Comparison of ENCODE assay signal across 18 cellular contexts in the genomic region with DNA sequence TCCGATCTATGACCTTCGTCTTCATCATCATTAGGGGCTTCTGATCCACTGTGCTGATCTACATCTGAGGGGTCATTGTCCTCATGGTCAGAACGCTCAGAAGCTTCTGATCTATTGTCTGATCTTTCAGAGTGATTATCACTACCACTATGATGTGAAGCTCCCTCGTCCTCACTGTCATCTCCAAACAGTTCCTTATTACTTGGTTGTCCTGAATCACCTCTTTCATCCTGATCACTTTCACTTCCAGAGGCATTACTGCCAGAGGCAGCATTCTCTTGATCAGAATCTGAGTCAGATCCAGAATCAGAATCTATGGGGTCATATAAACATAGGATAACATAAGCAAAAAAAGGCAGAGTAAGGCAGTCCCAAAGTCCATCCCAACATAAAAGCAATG. TPM values are rescaled to one million over a fixed set of nuclear protein-coding genes. Genes with fewer than 3 reads are reported as not detected.
A peak's percentile ranks its signal among the peaks of the same experiment; 100 is the strongest.
DNase-seq lines count a peak whose midpoint lies in the region; ATAC-seq, FAIRE-seq and TF ChIP-seq lines count a peak whose summit lies in the region.
"Had no signal": no experiment of that assay in that cellular context is flagged by ENCODE, and none has a peak within 500 bp of the region (broad histone marks: within the 10 kb centered on the region; RNA-seq: fewer than 3 reads in every experiment).

No MANE protein-coding gene starts in this region.

- H3K4me1 Mint-ChIP-seq in activated CD4-positive, alpha-beta T cell treated with anti-CD3 and anti-CD28 coated beads, Interleukin-2, amount 10 ng/mL, durations not matched to agents 24 days and 14 days = peaks cover 26% of the 10 kb centered on the region
- peaks cover 11% of the 10 kb centered on the region for H3K4me1 Mint-ChIP-seq in MCF 10A (ENCODE audit: insufficient read depth, unreplicated experiment)
- H3K4me1 Mint-ChIP-seq in stimulated activated effector memory CD8-positive, alpha-beta T cell treated with anti-CD3 and anti-CD28 coated beads, Interleukin-12 subunit alpha, Interleukin-12 subunit beta, amount 100 ng/mL, for 72 hours = peaks cover 20% of the 10 kb centered on the region

- CTCF ChIA-PET in MCF 10A (lab: Yijun Ruan, JAX) = interaction anchor here (0.6 to 0.7 kb wide), 3 partner anchors 26 to 186 kb away, joined by 3 read pairs; no protein-coding TSS in a partner anchor

- intact Hi-C loops in activated CD4-positive, alpha-beta T cell treated with anti-CD3 and anti-CD28 coated beads, Interleukin-2, amount 10 ng/mL, durations not matched to agents 24 days and 14 days (cut with micrococcal nuclease) = no loop called here
- intact Hi-C loops in MCF 10A (cut with micrococcal nuclease) = no loop called here
- intact Hi-C loops in breast epithelium (cut with DNase I; ENCODE audit: low total_unique reads) = no loop called here

- TF ChIP-seq POLR2A in breast epithelium (IDR thresholded peaks at IDR 0.05) = no peak
- no peak for TF ChIP-seq POLR2A in GM12891 (IDR thresholded peaks at IDR 0.05; ENCODE audit: low read depth, low read length)

- peaks cover 13 to 16% of the 10 kb centered on the region in 2 donors for H3K9me3 ChIP-seq in breast epithelium

- no peaks in the 10 kb centered on the region for H3K27me3 ChIP-seq in breast epithelium
- no peaks in the 10 kb centered on the region for H3K27me3 ChIP-seq in H7 (ENCODE audit: control insufficient read depth, insufficient read depth, low read length)
- H3K27me3 ChIP-seq: BLaER1 treated with 17β-estradiol and CSF1 and Interleukin-3, amounts not matched to agents 10 nM and 100 nM had no signal

- H3K9me3 Mint-ChIP-seq in activated CD4-positive, alpha-beta T cell treated with anti-CD3 and anti-CD28 coated beads, Interleukin-2, amount 10 ng/mL, durations not matched to agents 24 days and 14 days = peaks cover 7% of the 10 kb centered on the region
- H3K9me3 Mint-ChIP-seq in MCF 10A (ENCODE audit: unreplicated experiment) = peaks cover 10% of the 10 kb centered on the region
- H3K9me3 Mint-ChIP-seq in stimulated activated effector memory CD8-positive, alpha-beta T cell treated with anti-CD3 and anti-CD28 coated beads, Interleukin-12 subunit alpha, Interleukin-12 subunit beta, amount 100 ng/mL, for 72 hours = peaks cover 7% of the 10 kb centered on the region

- H3K36me3 ChIP-seq in breast epithelium (no peaks in the 10 kb centered on the region), H7 (replicated peaks; ENCODE audit: control insufficient read depth, insufficient read depth, low read length) (peaks cover 7% of the 10 kb centered on the region)

- H3K27ac ChIP-seq in breast epithelium = no peak overlapping the region
- H3K27ac ChIP-seq: BLaER1 treated with 17β-estradiol and CSF1 and Interleukin-3, amounts not matched to agents 10 nM and 100 nM had no signal

- peak; percentile 31 for ATAC-seq in stimulated activated effector memory CD8-positive, alpha-beta T cell treated with anti-CD3 and anti-CD28 coated beads, Interleukin-12 subunit alpha, Interleukin-12 subunit beta, amount 100 ng/mL, for 72 hours
- ATAC-seq: GM12878, GM23338, HepG2 had no signal

- H3K27ac Mint-ChIP-seq in activated CD4-positive, alpha-beta T cell treated with anti-CD3 and anti-CD28 coated beads, Interleukin-2, amount 10 ng/mL, durations not matched to agents 24 days and 14 days = peak overlapping the region; percentile 14
- H3K27ac Mint-ChIP-seq in MCF 10A (ENCODE audit: low read depth, unreplicated experiment) = peak overlapping the region; percentile 33
- H3K27ac Mint-ChIP-seq in stimulated activated effector memory CD8-positive, alpha-beta T cell treated with anti-CD3 and anti-CD28 coated beads, Interleukin-12 subunit alpha, Interleukin-12 subunit beta, amount 100 ng/mL, for 72 hours = no peak overlapping the region
- H3K27ac Mint-ChIP-seq: CD4-positive, alpha-beta T cell; GM23338; H9 had no signal

- TF ChIP-seq CTCF in MCF 10A (IDR thresholded peaks at IDR 0.05; ENCODE audit: unreplicated experiment) (no peak), breast epithelium (IDR thresholded peaks at IDR 0.05) (no peak), fibroblast of mammary gland (conservative IDR thresholded peaks at IDR 0.05; ENCODE audit: control insufficient read depth, insufficient read depth, low read depth, low read length) (no peak)

- H3K4me3 Mint-ChIP-seq in activated CD4-positive, alpha-beta T cell treated with anti-CD3 and anti-CD28 coated beads, Interleukin-2, amount 10 ng/mL, durations not matched to agents 24 days and 14 days = no peak overlapping the region
- H3K4me3 Mint-ChIP-seq in MCF 10A (ENCODE audit: unreplicated experiment) = no peak overlapping the region
- no peak overlapping the region for H3K4me3 Mint-ChIP-seq in stimulated activated effector memory CD8-positive, alpha-beta T cell treated with anti-CD3 and anti-CD28 coated beads, Interleukin-12 subunit alpha, Interleukin-12 subunit beta, amount 100 ng/mL, for 72 hours
- H3K4me3 Mint-ChIP-seq: GM23338, H9 had no signal

- FAIRE-seq in GM12891 (lab: Jason Lieb, UNC) = no peak
- FAIRE-seq: GM12878, HepG2, HTR-8/SVneo had no signal

- H3K4me3 ChIP-seq in breast epithelium (no peak overlapping the region), fibroblast of mammary gland (ENCODE audit: control insufficient read depth, low read depth, low read length) (no peak overlapping the region), H7 (ENCODE audit: insufficient read depth, low read depth, low read length) (no peak overlapping the region)
- H3K4me3 ChIP-seq: BLaER1 treated with 17β-estradiol and CSF1 and Interleukin-3, amounts not matched to agents 10 nM and 100 nM; GM12878; GM23338 had no signal

- POLR2A ChIA-PET in MCF 10A (lab: Yijun Ruan, JAX) = interaction anchor here (0.7 to 1.2 kb wide), 3 partner anchors 54 to 113 kb away, joined by 3 to 4 read pairs (median 4); no protein-coding TSS in a partner anchor

- BruUV-seq in MCF 10A (replicated peaks; lab: Mats Ljungman, UMichigan) = no TSS peak

- peaks cover 0 to 4% of the 10 kb centered on the region in 2 donors for H3K4me1 ChIP-seq in breast epithelium

- H3K27me3 Mint-ChIP-seq in activated CD4-positive, alpha-beta T cell treated with anti-CD3 and anti-CD28 coated beads, Interleukin-2, amount 10 ng/mL, durations not matched to agents 24 days and 14 days = no peaks in the 10 kb centered on the region
- H3K27me3 Mint-ChIP-seq in MCF 10A (ENCODE audit: insufficient read depth, unreplicated experiment) = no peaks in the 10 kb centered on the region
- H3K27me3 Mint-ChIP-seq: CD4-positive, alpha-beta T cell had no signal

- H3K36me3 Mint-ChIP-seq in activated CD4-positive, alpha-beta T cell treated with anti-CD3 and anti-CD28 coated beads, Interleukin-2, amount 10 ng/mL, durations not matched to agents 24 days and 14 days (ENCODE audit: low read depth) = peaks cover 52% of the 10 kb centered on the region
- H3K36me3 Mint-ChIP-seq in MCF 10A (ENCODE audit: insufficient read depth, unreplicated experiment) = peaks cover 45% of the 10 kb centered on the region
- peaks cover 53% of the 10 kb centered on the region for H3K36me3 Mint-ChIP-seq in stimulated activated effector memory CD8-positive, alpha-beta T cell treated with anti-CD3 and anti-CD28 coated beads, Interleukin-12 subunit alpha, Interleukin-12 subunit beta, amount 100 ng/mL, for 72 hours

- no peak for DNase-seq in activated CD4-positive, alpha-beta T cell treated with anti-CD3 and anti-CD28 coated beads, Interleukin-2, amount 10 ng/mL, durations not matched to agents 24 days and 14 days
- DNase-seq in activated CD4-positive, alpha-beta T cell treated with anti-CD3 and anti-CD28 coated beads for 4 hours = no peak
- no peak for DNase-seq in MCF 10A (ENCODE audit: unreplicated experiment)
- DNase-seq in breast epithelium (ENCODE audit: low spot score in 2 of 2) = no peak
- DNase-seq in fibroblast of mammary gland (ENCODE audit: low read depth) = peak; percentile 6
- DNase-seq in stimulated activated effector memory CD8-positive, alpha-beta T cell treated with anti-CD3 and anti-CD28 coated beads, Interleukin-12 subunit alpha, Interleukin-12 subunit beta, amount 100 ng/mL, for 72 hours (ENCODE audit: low spot score in 2 of 2) = no peak
- no peak for DNase-seq in H7
- no peak for DNase-seq in GM12891 (ENCODE audit: insufficient read length, low spot score)
- DNase-seq: ACHN; Calu3; CD4-positive, alpha-beta T cell; DMS 273 treated with DMSO at 0.1 percent for 48 hours; H9 had no signal

TF ChIP-seq in GM12891, 5 proteins besides CTCF, POLR2A, EP300 and RAD21:
- TF ChIP-seq SPI1 (IDR thresholded peaks at IDR 0.05; ENCODE audit: low read depth, low read length) = no peak
- TF ChIP-seq POLR2AphosphoS5 (IDR thresholded peaks at IDR 0.05; ENCODE audit: low read depth, low read length) = no peak
- no peak for TF ChIP-seq POU2F2 (IDR thresholded peaks at IDR 0.05; ENCODE audit: low read depth, low read length)
- no peak for TF ChIP-seq PAX5 (IDR thresholded peaks at IDR 0.05; ENCODE audit: insufficient read depth, low read length, severe bottlenecking)
- no peak for TF ChIP-seq TAF1 (IDR thresholded peaks at IDR 0.05; ENCODE audit: low read depth, low read length)

RNA-seq across cellular contexts. Expression of gene LEO1, which starts 5.4 kb away (rescaled TPM):
- 35.0 and 35.7 TPM in 2 replicates for total RNA-seq in activated CD4-positive, alpha-beta T cell treated with anti-CD3 and anti-CD28 coated beads, Interleukin-2, amount 10 ng/mL, durations not matched to agents 24 days and 14 days
- total RNA-seq in MCF 10A (2022) (24.2 and 29.3 TPM in 2 replicates), breast epithelium (10 to 100 TPM; 12.8 to 25.5 (median 23.3) TPM)
- 15.1 and 26.9 TPM in 2 replicates for total RNA-seq in H7 (2014; rRNA removed; shearing (Covaris generic))
- polyA plus RNA-seq in GM12891 (2012; ENCODE audit: low read depth, missing spikeins) = 20.4 TPM

RNA-seq across cellular contexts. Expression of gene MAPK6, which starts 52.8 kb away (rescaled TPM):
- total RNA-seq in activated CD4-positive, alpha-beta T cell treated with anti-CD3 and anti-CD28 coated beads, Interleukin-2, amount 10 ng/mL, durations not matched to agents 24 days and 14 days = 60.9 and 63.9 TPM in 2 replicates
- total RNA-seq in MCF 10A (2022) (106 and 114 TPM in 2 replicates), breast epithelium (10 to 100 TPM; 20.8 to 32.2 (median 22.0) TPM)
- 77.0 and 83.7 TPM in 2 replicates for total RNA-seq in H7 (2014; rRNA removed; shearing (Covaris generic))
- polyA plus RNA-seq in GM12891 (2012; ENCODE audit: low read depth, missing spikeins) = 25.6 TPM
